Comparison of ENCODE assay signal across 25 cellular contexts in the genomic region with DNA sequence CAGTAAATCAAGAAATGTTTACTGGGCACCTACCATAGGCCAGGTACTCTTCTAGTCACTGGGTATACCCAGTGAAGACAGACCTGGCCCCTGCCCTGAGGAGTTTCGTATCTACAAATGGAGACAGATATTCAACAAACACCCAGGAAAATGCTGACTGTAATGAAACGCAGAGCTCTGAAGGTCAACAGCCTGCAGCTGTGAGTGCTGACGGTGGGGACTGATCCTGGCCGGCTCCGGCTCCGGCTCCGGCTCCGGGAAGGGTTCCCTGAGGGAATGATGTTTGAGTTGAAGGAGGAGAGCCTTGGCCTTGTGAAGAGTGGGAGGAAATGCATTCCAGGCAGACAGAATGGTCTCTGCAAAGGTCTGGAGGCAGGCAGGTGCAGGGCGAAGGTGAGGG. TPM values are rescaled to one million over a fixed set of nuclear protein-coding genes. Genes with fewer than 3 reads are reported as not detected.
DNase-seq lines count a peak whose midpoint lies in the region; ATAC-seq, FAIRE-seq and TF ChIP-seq lines count a peak whose summit lies in the region.
"Had no signal": no experiment of that assay in that cellular context is flagged by ENCODE, and none has a peak within 500 bp of the region (broad histone marks: within the 10 kb centered on the region; RNA-seq: fewer than 3 reads in every experiment).

No MANE protein-coding gene starts in this region.

- H3K4me1 ChIP-seq in H9 (ENCODE audit: insufficient read depth, low read length) = no peaks in the 10 kb centered on the region
- H3K4me1 ChIP-seq in astrocyte (ENCODE audit: insufficient read depth, low read length) = no peaks in the 10 kb centered on the region
- H3K4me1 ChIP-seq in parathyroid adenoma = peaks cover 14% of the 10 kb centered on the region
- H3K4me1 ChIP-seq in BE2C = no peaks in the 10 kb centered on the region
- H3K4me1 ChIP-seq: breast epithelium had no signal

- H3K4ac ChIP-seq in H9 (ENCODE audit: low read depth, low read length) = no peak overlapping the region

- H4K5ac ChIP-seq in H9 (ENCODE audit: insufficient read length, low read depth, low read length) = no peak overlapping the region

- FAIRE-seq in astrocyte (lab: Jason Lieb, UNC) = no peak
- FAIRE-seq: colon, small intestine had no signal

- peak; percentile 60 for ATAC-seq in left lobe of liver
- no peak for ATAC-seq in GM18861 (IDR thresholded peaks at IDR 0.05; ENCODE audit: unreplicated experiment)
- ATAC-seq: activated T-helper 17 cell treated with anti-CD3 and anti-CD28 coated beads, Interleukin-2, amount 50 U/mL, for 72 hours had no signal

- H3K4me2 ChIP-seq in H9 (ENCODE audit: insufficient read depth, insufficient read length, low read length) (no peak overlapping the region), astrocyte (ENCODE audit: low read length) (no peak overlapping the region), parathyroid adenoma (ENCODE audit: low read length) (peak overlapping the region; percentile 37)

- H2AFZ ChIP-seq in H9 (ENCODE audit: low read length) = no peak overlapping the region
- H2AFZ ChIP-seq in astrocyte (ENCODE audit: low read depth, low read length) = no peak overlapping the region
- H2AFZ ChIP-seq in parathyroid adenoma = peak overlapping the region; percentile 88

- H4K8ac ChIP-seq in H9 (replicated peaks; ENCODE audit: insufficient read length, low read depth, low read length) = no peak overlapping the region

- no peak overlapping the region for H2BK20ac ChIP-seq in H9 (ENCODE audit: low read depth, low read length, poor library complexity, severe bottlenecking)

- H3K27ac ChIP-seq in H9 (ENCODE audit: insufficient read length, low read depth, low read length) = no peak overlapping the region
- H3K27ac ChIP-seq in astrocyte (ENCODE audit: low read depth, low read length) = no peak overlapping the region
- no peak overlapping the region for H3K27ac ChIP-seq in parathyroid adenoma
- H3K27ac ChIP-seq: upper lobe of left lung had no signal

- no peak overlapping the region for H2BK15ac ChIP-seq in H9 (ENCODE audit: low read depth, low read length)

- no peak overlapping the region for H3T11ph ChIP-seq in H9 (ENCODE audit: low read length)

- no peaks in the 10 kb centered on the region for H3K79me2 ChIP-seq in H9 (ENCODE audit: insufficient read depth, low read length)
- no peaks in the 10 kb centered on the region for H3K79me2 ChIP-seq in astrocyte (ENCODE audit: insufficient read depth, low read length)
- H3K79me2 ChIP-seq in parathyroid adenoma = peaks cover 4% of the 10 kb centered on the region

- H3K36me3 Mint-ChIP-seq in H9 (ENCODE audit: insufficient read depth in 1 of 3, low read depth in 3 of 3) = no peaks in the 10 kb centered on the region
- no peaks in the 10 kb centered on the region for H3K36me3 Mint-ChIP-seq in astrocyte (ENCODE audit: low read depth, unreplicated experiment)
- H3K36me3 Mint-ChIP-seq: CD14-positive monocyte had no signal

- no CpG with 5 or more reads among the region's 9 CpGs for WGBS in H9 (ENCODE audit: extremely low coverage, insufficient read length, low lambda C conversion rate)

- H3K9ac ChIP-seq in H9 (ENCODE audit: extremely low read depth, insufficient read length, low read length) (no peak overlapping the region), astrocyte (ENCODE audit: low read length) (no peak overlapping the region), parathyroid adenoma (no peak overlapping the region)

- H3K56ac ChIP-seq in H9 (ENCODE audit: insufficient read length, low read depth, low read length) = no peak overlapping the region

- H3K23me2 ChIP-seq in H9 (ENCODE audit: insufficient read length, low read depth, low read length, poor library complexity, severe bottlenecking) = no peaks in the 10 kb centered on the region

- no peak overlapping the region for H3K14ac ChIP-seq in H9 (ENCODE audit: insufficient read depth, low read length)

- H4K20me1 ChIP-seq in H9 (ENCODE audit: control insufficient read depth, insufficient read depth, insufficient read length) (no peaks in the 10 kb centered on the region), astrocyte (ENCODE audit: insufficient read depth, low read length) (peaks cover 6% of the 10 kb centered on the region)

- no peak overlapping the region for H2BK5ac ChIP-seq in H9 (ENCODE audit: insufficient read length, low read length)

- DNase-seq in H9 (no peak), astrocyte (ENCODE audit: low read depth) (no peak), left lobe of liver (ENCODE audit: low spot score) (no peak), pons (ENCODE audit: low spot score) (no peak), BE2C (no peak)
- DNase-seq: activated CD4-positive, alpha-beta T cell treated with anti-CD3 and anti-CD28 coated beads, Interleukin-2, amount 50 U/mL, for 4 hours; activated naive CD4-positive, alpha-beta T cell treated with anti-CD3 and anti-CD28 coated beads, Interleukin-2, amount 50 U/mL, for 16 hours; amniotic stem cell; DMS79 treated with DMSO at 0.1 percent for 48 hours; effector CD8-positive, alpha-beta T cell; mammary epithelial cell; NCI-H1048; NCI-H187; NCI-H2171; NCI-H510A treated with DMSO at 0.1 percent for 48 hours; NK-92 treated with Interleukin-12 subunit alpha and Interleukin-12 subunit beta, amount 100 ng/mL, for 24 hours; small intestine; T-helper 1 cell had no signal

- H3K18ac ChIP-seq in H9 (ENCODE audit: insufficient read length, low read depth, low read length) = no peak overlapping the region

- H4K91ac ChIP-seq in H9 (ENCODE audit: insufficient read length, low read depth, low read length) = no peak overlapping the region

- H3K27me3 Mint-ChIP-seq in H9 (ENCODE audit: low read depth) (peaks cover 1% of the 10 kb centered on the region; the same call in 1 of the 2 replicates), astrocyte (ENCODE audit: low read depth, unreplicated experiment) (peaks cover 33% of the 10 kb centered on the region)
- H3K27me3 Mint-ChIP-seq: activated T-helper 17 cell treated with anti-CD3 and anti-CD28 coated beads, Interleukin-2, amount 50 U/mL, for 72 hours had no signal

- peaks cover 12 to 16% of the 10 kb centered on the region in 2 experiments for H3K4me1 Mint-ChIP-seq in H9
- H3K4me1 Mint-ChIP-seq in astrocyte (ENCODE audit: low read depth, unreplicated experiment) = no peaks in the 10 kb centered on the region

- H2AK5ac ChIP-seq in H9 (ENCODE audit: insufficient read length, low read length) = no peak overlapping the region

- H3K4me3 ChIP-seq in astrocyte (ENCODE audit: insufficient read depth, low read depth, low read length) = no peak overlapping the region
- H3K4me3 ChIP-seq in parathyroid adenoma (ENCODE audit: low read depth, low read length) = no peak overlapping the region
- no peak overlapping the region for H3K4me3 ChIP-seq in BE2C (ENCODE audit: low read depth, low read length)
- H3K4me3 ChIP-seq: breast epithelium, upper lobe of left lung had no signal

- H2BK12ac ChIP-seq in H9 (ENCODE audit: insufficient read length, low read depth, low read length) = no peak overlapping the region

- no peaks in the 10 kb centered on the region for H3K9me3 Mint-ChIP-seq in H9
- no peaks in the 10 kb centered on the region for H3K9me3 Mint-ChIP-seq in astrocyte (ENCODE audit: unreplicated experiment)
- H3K9me3 Mint-ChIP-seq: activated T-helper 17 cell treated with anti-CD3 and anti-CD28 coated beads, Interleukin-2, amount 50 U/mL, for 72 hours; CD14-positive monocyte had no signal

- H3K27ac Mint-ChIP-seq in H9 (peak overlapping the region in 2 of 3 experiments; percentile 33 to 77; a peak in 2 of 7 replicates), astrocyte (ENCODE audit: unreplicated experiment) (no peak overlapping the region)
- H3K27ac Mint-ChIP-seq: activated T-helper 17 cell treated with anti-CD3 and anti-CD28 coated beads, Interleukin-2, amount 50 U/mL, for 72 hours had no signal

- no peak overlapping the region for H2BK120ac ChIP-seq in H9 (ENCODE audit: low read depth, low read length, poor library complexity, severe bottlenecking)

- H3K9me3 ChIP-seq in H9 (ENCODE audit: control insufficient read depth, low read depth, low read length) (no peaks in the 10 kb centered on the region), astrocyte (ENCODE audit: insufficient read depth, low read depth, low read length) (no peaks in the 10 kb centered on the region), parathyroid adenoma (ENCODE audit: control insufficient read depth, low read length) (no peaks in the 10 kb centered on the region), BE2C (no peaks in the 10 kb centered on the region)
- H3K9me3 ChIP-seq: breast epithelium, upper lobe of left lung had no signal

- H3K27me3 ChIP-seq in H9 (ENCODE audit: insufficient read depth, low read length) = no peaks in the 10 kb centered on the region
- H3K27me3 ChIP-seq in astrocyte (ENCODE audit: insufficient read depth, low read length) = no peaks in the 10 kb centered on the region
- no peaks in the 10 kb centered on the region for H3K27me3 ChIP-seq in parathyroid adenoma (ENCODE audit: control insufficient read depth, insufficient read depth, low read length)
- H3K27me3 ChIP-seq in BE2C = no peaks in the 10 kb centered on the region
- H3K27me3 ChIP-seq: breast epithelium, upper lobe of left lung had no signal

- H3K23ac ChIP-seq in H9 (ENCODE audit: insufficient read length, low read depth, low read length) = no peak overlapping the region

- H3K4me3 Mint-ChIP-seq in H9 = no peak overlapping the region
- peak overlapping the region; percentile 37 for H3K4me3 Mint-ChIP-seq in astrocyte (ENCODE audit: unreplicated experiment)
- H3K4me3 Mint-ChIP-seq: activated T-helper 17 cell treated with anti-CD3 and anti-CD28 coated beads, Interleukin-2, amount 50 U/mL, for 72 hours; CD14-positive monocyte had no signal

- TF ChIP-seq CTCF in H9 (conservative IDR thresholded peaks at IDR 0.05) = no peak
- no peak for TF ChIP-seq CTCF in astrocyte (IDR thresholded peaks at IDR 0.05; ENCODE audit: insufficient read depth, low read depth, low read length)
- no peak for TF ChIP-seq CTCF in parathyroid adenoma (IDR thresholded peaks at IDR 0.05)
- TF ChIP-seq CTCF in BE2C (IDR thresholded peaks at IDR 0.05; ENCODE audit: low read depth, low read length) = no peak

- H3K36me3 ChIP-seq in astrocyte (ENCODE audit: insufficient read depth, low read length) (no peaks in the 10 kb centered on the region), parathyroid adenoma (ENCODE audit: control insufficient read depth, insufficient read depth, low read length) (no peaks in the 10 kb centered on the region), BE2C (no peaks in the 10 kb centered on the region)
- H3K36me3 ChIP-seq: breast epithelium, upper lobe of left lung had no signal

- no peaks in the 10 kb centered on the region for H3K79me1 ChIP-seq in H9 (ENCODE audit: insufficient read depth, low read depth, low read length, poor library complexity, severe bottlenecking)

RNA-seq across cellular contexts. Expression of a gene that starts 23.1 kb away (rescaled TPM):
- total RNA-seq in H9 (2021) (52.8 and 56.3 TPM in 2 replicates), astrocyte (3.8 and 4.8 TPM in 2 replicates), left lobe of liver (89.8 TPM)
- polyA plus RNA-seq in BE2C (2012; ENCODE audit: insufficient read depth, insufficient read length, low read depth) = 2.7 TPM
- polyA plus RNA-seq: CD14-positive monocyte had no signal

RNA-seq across cellular contexts. Expression of a gene that starts 23.8 kb away (rescaled TPM):
- total RNA-seq in H9 (2021) (197 and 213 TPM in 2 replicates), astrocyte (67.8 and 71.9 TPM in 2 replicates), left lobe of liver (30.4 TPM)
- polyA plus RNA-seq in BE2C (2012; ENCODE audit: insufficient read depth, insufficient read length, low read depth) = 31.0 TPM
